Comparison of ENCODE assay signal across 8 cellular contexts in genomic region chr6:47477497-47478232, GRCh38. TPM values are rescaled to one million over a fixed set of nuclear protein-coding genes. Genes with fewer than 3 reads are reported as not detected.
DNase-seq lines count a peak whose midpoint lies in the region; ATAC-seq lines count a peak whose summit lies in the region.

A gene with protein sequence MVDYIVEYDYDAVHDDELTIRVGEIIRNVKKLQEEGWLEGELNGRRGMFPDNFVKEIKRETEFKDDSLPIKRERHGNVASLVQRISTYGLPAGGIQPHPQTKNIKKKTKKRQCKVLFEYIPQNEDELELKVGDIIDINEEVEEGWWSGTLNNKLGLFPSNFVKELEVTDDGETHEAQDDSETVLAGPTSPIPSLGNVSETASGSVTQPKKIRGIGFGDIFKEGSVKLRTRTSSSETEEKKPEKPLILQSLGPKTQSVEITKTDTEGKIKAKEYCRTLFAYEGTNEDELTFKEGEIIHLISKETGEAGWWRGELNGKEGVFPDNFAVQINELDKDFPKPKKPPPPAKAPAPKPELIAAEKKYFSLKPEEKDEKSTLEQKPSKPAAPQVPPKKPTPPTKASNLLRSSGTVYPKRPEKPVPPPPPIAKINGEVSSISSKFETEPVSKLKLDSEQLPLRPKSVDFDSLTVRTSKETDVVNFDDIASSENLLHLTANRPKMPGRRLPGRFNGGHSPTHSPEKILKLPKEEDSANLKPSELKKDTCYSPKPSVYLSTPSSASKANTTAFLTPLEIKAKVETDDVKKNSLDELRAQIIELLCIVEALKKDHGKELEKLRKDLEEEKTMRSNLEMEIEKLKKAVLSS (plus strand): TSS chr6:47477789. CDS start chr6:47478245, 456 bp downstream.

- peaks cover 18 to 41% of the 10 kb centered on the region in 2 donors for H3K4me1 Mint-ChIP-seq in effector memory CD8-positive, alpha-beta T cell (ENCODE audit: low read depth in 2 of 2)
- peaks cover 21% of the 10 kb centered on the region for H3K4me1 Mint-ChIP-seq in memory B cell

- H3K36me3 Mint-ChIP-seq in effector memory CD8-positive, alpha-beta T cell (ENCODE audit: insufficient read depth) = peaks cover 19% of the 10 kb centered on the region
- no peaks in the 10 kb centered on the region for H3K36me3 Mint-ChIP-seq in memory B cell

- peak within 1 kb of the TSS; percentile 97 to 98 for H3K27ac Mint-ChIP-seq in effector memory CD8-positive, alpha-beta T cell
- H3K27ac Mint-ChIP-seq in memory B cell = peak within 1 kb of the TSS; percentile 96

- DNase-seq in Caki2 (ENCODE audit: low read depth) = peak; percentile 92
- DNase-seq in HT1080 (ENCODE audit: low read depth) = peak; percentile 81
- peak; percentile 71 to 76 for DNase-seq in NOMO-1 (lab: John Stamatoyannopoulos, UW; ENCODE audit: unreplicated experiment in 2 of 2)
- DNase-seq in activated CD8-positive, alpha-beta memory T cell treated with anti-CD3 and anti-CD28 coated beads for 48 hours (ENCODE audit: low read depth in 2 of 3, low spot score in 2 of 3) = peak; percentile 71 to 80 (median 78)
- DNase-seq in effector memory CD8-positive, alpha-beta T cell = peak; percentile 88 to 93 (median 93)
- peak; percentile 91 to 93 for DNase-seq in memory B cell (ENCODE audit: low spot score in 2 of 2)
- DNase-seq in stimulated activated CD8-positive, alpha-beta memory T cell treated with anti-CD3 and anti-CD28 coated beads, Interleukin-12 subunit alpha, Interleukin-12 subunit beta, amount 100 ng/mL, for 4 hours (ENCODE audit: low read depth) = peak; percentile 85

- no peaks in the 10 kb centered on the region for H3K27me3 Mint-ChIP-seq in effector memory CD8-positive, alpha-beta T cell
- no peaks in the 10 kb centered on the region for H3K27me3 Mint-ChIP-seq in memory B cell

- H3K9me3 Mint-ChIP-seq in effector memory CD8-positive, alpha-beta T cell = no peaks in the 10 kb centered on the region
- H3K9me3 Mint-ChIP-seq in memory B cell = no peaks in the 10 kb centered on the region

- H3K4me3 Mint-ChIP-seq in effector memory CD8-positive, alpha-beta T cell = peak within 1 kb of the TSS; percentile 97 to 99
- H3K4me3 Mint-ChIP-seq in memory B cell = peak within 1 kb of the TSS; percentile 100

- in situ Hi-C loops in Caki2 (cut with HindIII; ENCODE audit: low pct_unique_long_range_greater_than_20kb, low sequenced_read_pairs) = no loop called here

- peak; percentile 69 for ATAC-seq in GM21367 (IDR thresholded peaks at IDR 0.05; ENCODE audit: unreplicated experiment)
- ATAC-seq in effector memory CD8-positive, alpha-beta T cell (replicated peaks) = peak; percentile 77
- peak; percentile 83 for ATAC-seq in memory B cell (ENCODE audit: low read depth)

RNA-seq across cellular contexts. Expression of the gene that starts here (rescaled TPM):
- 46.0 and 53.2 TPM in 2 replicates for total RNA-seq in Caki2 (2014; rRNA removed; shearing (Covaris generic); ENCODE audit: low replicate concordance)
- 20.4 and 23.3 TPM in 2 replicates for total RNA-seq in HT1080 (2014; rRNA removed; shearing (Covaris generic))
- polyA plus RNA-seq in HT1080 (2015; cell fraction: cytosol; rRNA removed) = 19.7 and 24.2 TPM in 2 replicates
- 20.9 and 21.3 TPM in 2 replicates for polyA plus RNA-seq in HT1080 (2015; cell fraction: nucleus; rRNA removed)

Comparison
In these comparisons a context has a peak if more than half of its experiments do, and no peak if none do; other contexts are left out.
1. Peak in every context shown above with its lines: DNase-seq and ATAC-seq.